10 cellular contexts compared by ENCODE assay signal in the genomic region with DNA sequence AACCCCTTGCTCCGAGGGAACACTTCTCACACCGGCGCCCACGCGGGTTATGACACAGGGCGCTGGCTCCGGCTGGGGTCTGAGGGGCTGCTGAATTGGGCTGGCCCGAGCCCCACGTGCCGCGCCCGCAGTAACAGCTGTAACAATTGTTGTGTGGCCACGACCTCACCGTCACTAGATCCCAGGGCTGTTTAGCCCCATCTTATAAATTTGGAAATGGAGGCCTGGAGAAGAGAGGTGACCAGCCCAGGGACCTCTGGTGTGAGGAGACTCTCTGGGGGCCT. TPM values are rescaled to one million over a fixed set of nuclear protein-coding genes. Genes with fewer than 3 reads are reported as not detected.
A peak's percentile ranks its signal among the peaks of the same experiment; 100 is the strongest.
DNase-seq lines count a peak whose midpoint lies in the region; ATAC-seq and TF ChIP-seq lines count a peak whose summit lies in the region.
"Had no signal": no experiment of that assay in that cellular context is flagged by ENCODE, and none has a peak within 500 bp of the region (broad histone marks: within the 10 kb centered on the region; RNA-seq: fewer than 3 reads in every experiment).

No MANE protein-coding gene starts in this region.

- H3K36me3 ChIP-seq in lower lobe of right lung (peaks cover 26% of the 10 kb centered on the region), subcutaneous abdominal adipose tissue (ENCODE audit: control insufficient read depth in 5 of 5, insufficient read depth in 5 of 5, low read length in 5 of 5) (peaks cover 0 to 37% (median 7%) of the 10 kb centered on the region in 5 donors)

- TF ChIP-seq CTCF in lower lobe of right lung (IDR thresholded peaks at IDR 0.05): no peak
- TF ChIP-seq CTCF in GM10266 (IDR thresholded peaks at IDR 0.05; ENCODE audit: control insufficient read depth, insufficient read depth, low read depth, missing control alignments): no peak

- peaks cover 7% of the 10 kb centered on the region for H3K4me1 Mint-ChIP-seq in activated CD4-positive, alpha-beta T cell treated with anti-CD3 and anti-CD28 coated beads, Interleukin-2, amount 10 ng/mL, durations not matched to agents 7 days and 5 days

- POLR2A ChIA-PET in activated CD4-positive, alpha-beta T cell treated with anti-CD3 and anti-CD28 coated beads, Interleukin-2, amount 10 ng/mL, durations not matched to agents 7 days and 5 days (lab: Charles Lee): no interaction called here

- H3K9ac ChIP-seq in subcutaneous abdominal adipose tissue (ENCODE audit: low read length in 5 of 5): peak overlapping the region in 3 of 5 donors; percentile 52 to 83 (median 57)

- peak overlapping the region; percentile 73 for H3K4me3 Mint-ChIP-seq in activated CD4-positive, alpha-beta T cell treated with anti-CD3 and anti-CD28 coated beads, Interleukin-2, amount 10 ng/mL, durations not matched to agents 7 days and 5 days

- ATAC-seq in lower lobe of right lung: no peak

- no peaks in the 10 kb centered on the region for H3K9me3 Mint-ChIP-seq in activated CD4-positive, alpha-beta T cell treated with anti-CD3 and anti-CD28 coated beads, Interleukin-2, amount 10 ng/mL, durations not matched to agents 7 days and 5 days

- peaks cover 13% of the 10 kb centered on the region for H3K27me3 Mint-ChIP-seq in activated CD4-positive, alpha-beta T cell treated with anti-CD3 and anti-CD28 coated beads, Interleukin-2, amount 10 ng/mL, durations not matched to agents 7 days and 5 days

- intact Hi-C loops in lower lobe of right lung (cut with DNase I): no loop called here

- peak overlapping the region; percentile 72 for H3K27ac ChIP-seq in angular gyrus (ENCODE audit: low read depth, low read length)
- H3K27ac ChIP-seq in lower lobe of right lung: peak overlapping the region; percentile 94
- peak overlapping the region; percentile 90 for H3K27ac ChIP-seq in subcutaneous abdominal adipose tissue (ENCODE audit: low read depth, low read length)

- no peak for DNase-seq in activated CD4-positive, alpha-beta T cell treated with anti-CD3 and anti-CD28 coated beads, Interleukin-2, amount 10 ng/mL, durations not matched to agents 7 days and 5 days
- no peak for DNase-seq in activated CD4-positive, alpha-beta T cell treated with anti-CD3 and anti-CD28 coated beads, Interleukin-2, amount 50 U/mL, for 1 hour
- no peak for DNase-seq in lower lobe of right lung
- no peak for DNase-seq in stimulated activated naive CD4-positive, alpha-beta T cell treated with Interleukin-2 at 50 U/mL for 16 hours (lab: John Stamatoyannopoulos, UW)
- DNase-seq in effector CD8-positive, alpha-beta T cell (lab: John Stamatoyannopoulos, UW): no peak
- no peak for DNase-seq in GM10266 (ENCODE audit: extremely low spot score)
- DNase-seq: activated CD8-positive, alpha-beta memory T cell treated with anti-CD3 and anti-CD28 coated beads, Interleukin-2, amount 50 U/mL, for 48 hours; NCI-H2227 treated with DMSO at 0.1 percent for 48 hours had no signal

- no peak overlapping the region for H3K27ac Mint-ChIP-seq in activated CD4-positive, alpha-beta T cell treated with anti-CD3 and anti-CD28 coated beads, Interleukin-2, amount 10 ng/mL, durations not matched to agents 7 days and 5 days

- peaks cover 59% of the 10 kb centered on the region for H3K27me3 ChIP-seq in lower lobe of right lung (ENCODE audit: low read depth)
- H3K27me3 ChIP-seq in subcutaneous abdominal adipose tissue (ENCODE audit: control insufficient read depth in 5 of 5, insufficient read depth in 4 of 5, low read length in 5 of 5): peaks cover 0 to 9% (median 0%) of the 10 kb centered on the region in 5 donors

- CTCF ChIA-PET in activated CD4-positive, alpha-beta T cell treated with anti-CD3 and anti-CD28 coated beads, Interleukin-2, amount 10 ng/mL, durations not matched to agents 7 days and 5 days (lab: Charles Lee): interaction anchor here (1.5 to 1.8 kb wide), 2 partner anchors 13 to 370 kb away, joined by 3 to 6 read pairs; no protein-coding TSS in a partner anchor

- no peaks in the 10 kb centered on the region for H3K36me3 Mint-ChIP-seq in activated CD4-positive, alpha-beta T cell treated with anti-CD3 and anti-CD28 coated beads, Interleukin-2, amount 10 ng/mL, durations not matched to agents 7 days and 5 days (ENCODE audit: low read depth)

- H3K4me3 ChIP-seq in lower lobe of right lung: peak overlapping the region; percentile 61
- H3K4me3 ChIP-seq in subcutaneous abdominal adipose tissue (ENCODE audit: low read depth in 1 of 5, low read length in 5 of 5): peak overlapping the region in 4 of 5 donors; percentile 36 to 92 (median 72)

- no peaks in the 10 kb centered on the region for H3K9me3 ChIP-seq in lower lobe of right lung
- H3K9me3 ChIP-seq in subcutaneous abdominal adipose tissue (ENCODE audit: control insufficient read depth in 5 of 5, low read length in 5 of 5): no peaks in the 10 kb centered on the region

- peaks cover 6% of the 10 kb centered on the region for H3K4me1 ChIP-seq in lower lobe of right lung
- peaks cover 0 to 62% (median 30%) of the 10 kb centered on the region in 5 donors for H3K4me1 ChIP-seq in subcutaneous abdominal adipose tissue (ENCODE audit: control insufficient read depth in 5 of 5, insufficient read depth in 5 of 5, low read length in 5 of 5)

RNA-seq across cellular contexts. Expression of gene EGFL7, which starts 2.0 kb away (rescaled TPM):
- under 1 TPM; 0.22 to 0.31 TPM for total RNA-seq in activated CD4-positive, alpha-beta T cell treated with anti-CD3 and anti-CD28 coated beads, Interleukin-2, amount 10 ng/mL, durations not matched to agents 7 days and 5 days
- 230 TPM for total RNA-seq in lower lobe of right lung

RNA-seq across cellular contexts. Expression of gene AGPAT2, which starts 22.5 kb away (rescaled TPM):
- total RNA-seq in activated CD4-positive, alpha-beta T cell treated with anti-CD3 and anti-CD28 coated beads, Interleukin-2, amount 10 ng/mL, durations not matched to agents 7 days and 5 days: 10 to 100 TPM; 15.0 to 17.0 TPM
- 106 TPM for total RNA-seq in lower lobe of right lung

RNA-seq across cellular contexts. Expression of gene DIPK1B, which starts 47.6 kb away (rescaled TPM):
- not detected for total RNA-seq in activated CD4-positive, alpha-beta T cell treated with anti-CD3 and anti-CD28 coated beads, Interleukin-2, amount 10 ng/mL, durations not matched to agents 7 days and 5 days
- total RNA-seq in lower lobe of right lung: 15.1 TPM

Comparison
In these comparisons a context has a peak if more than half of its experiments do, and no peak if none do; other contexts are left out.
1. RNA of gene EGFL7, which starts 2.0 kb away (total RNA-seq): 230 TPM in lower lobe of right lung (single experiment); 0.22 to 0.31 TPM in activated CD4-positive, alpha-beta T cell treated with anti-CD3 and anti-CD28 coated beads, Interleukin-2, amount 10 ng/mL, durations not matched to agents 7 days and 5 days; every median in the first group is over 100 times any median in the second.
2. RNA of gene DIPK1B, which starts 47.6 kb away (total RNA-seq): 15.1 TPM in lower lobe of right lung (single experiment); not detected in activated CD4-positive, alpha-beta T cell treated with anti-CD3 and anti-CD28 coated beads, Interleukin-2, amount 10 ng/mL, durations not matched to agents 7 days and 5 days; every median in the first group is over 10 times any median in the second.
3. Peak in every context shown above with its lines, with median percentiles within 50 percentile points of each other: H3K27ac ChIP-seq.